9 cellular contexts compared by ENCODE assay signal in genomic region chr1:37478890-37479254, GRCh38. TPM values are rescaled to one million over a fixed set of nuclear protein-coding genes. Genes with fewer than 3 reads are reported as not detected.
DNase-seq lines count a peak whose midpoint lies in the region; ATAC-seq lines count a peak whose summit lies in the region.
"Had no signal": no experiment of that assay in that cellular context is flagged by ENCODE, and none has a peak within 500 bp of the region (broad histone marks: within the 10 kb centered on the region; RNA-seq: fewer than 3 reads in every experiment).

No MANE protein-coding gene starts in this region.

- peaks cover 24 to 58% of the 10 kb centered on the region in 2 donors for H3K36me3 ChIP-seq in esophagus (ENCODE audit: control insufficient read depth in 2 of 2, insufficient read depth in 2 of 2, low read length in 1 of 2)

- peak overlapping the region; percentile 33 to 70 for H3K4me3 ChIP-seq in esophagus (ENCODE audit: low read depth in 1 of 2, low read length in 2 of 2)
- H3K4me3 ChIP-seq in skeletal muscle cell (ENCODE audit: low read depth, low read length) = peak overlapping the region; percentile 35

- 17 to 23% methylated on average over 3 of the region's 3 CpGs for WGBS in esophagus, 2 donors

- H3K27me3 ChIP-seq in esophagus (ENCODE audit: control insufficient read depth in 1 of 2, insufficient read depth in 2 of 2, low read length in 2 of 2) = no peaks in the 10 kb centered on the region

- peaks cover 18 to 40% of the 10 kb centered on the region in 2 donors for H3K4me1 ChIP-seq in esophagus (ENCODE audit: control insufficient read depth in 2 of 2, insufficient read depth in 2 of 2, low read length in 1 of 2)

- DNase-seq in DMS53 (lab: John Stamatoyannopoulos, UW) (peak; percentile 47), DMS53 treated with DMSO at 0.1 percent for 48 hours (lab: John Stamatoyannopoulos, UW; ENCODE audit: unreplicated experiment) (no peak), T-helper 9 cell (peak; percentile 26), skeletal muscle cell (ENCODE audit: low read depth) (no peak)

- H3K9me3 ChIP-seq in esophagus (ENCODE audit: control insufficient read depth in 2 of 2, insufficient read depth in 1 of 2, low read depth in 1 of 2, low read length in 1 of 2) = no peaks in the 10 kb centered on the region

- H3K27ac ChIP-seq in esophagus (ENCODE audit: low read depth in 2 of 2, low read length in 1 of 2) = peak overlapping the region; percentile 92 to 98
- H3K27ac ChIP-seq: 22Rv1 had no signal

- ATAC-seq in HG03280 (IDR thresholded peaks at IDR 0.05; ENCODE audit: unreplicated experiment) (no peak), HG02885 (IDR thresholded peaks at IDR 0.05; ENCODE audit: poor library complexity, unreplicated experiment) (no peak), HG03571 (IDR thresholded peaks at IDR 0.05; ENCODE audit: unreplicated experiment) (no peak)

RNA-seq across cellular contexts. Expression of gene ZC3H12A, which starts 4.5 kb away (rescaled TPM):
- 10 to 100 TPM; 17.6 to 25.3 TPM for polyA plus RNA-seq in esophagus

RNA-seq across cellular contexts. Expression of gene MEAF6, which starts 35.7 kb away (rescaled TPM):
- 10 to 100 TPM; 28.8 to 33.9 TPM for polyA plus RNA-seq in esophagus

Comparison
In these comparisons a context has a peak if more than half of its experiments do, and no peak if none do; other contexts are left out.
1. DNase-seq: peak in DMS53 (single experiment) and T-helper 9 cell (single experiment); none in DMS53 treated with DMSO at 0.1 percent for 48 hours (single experiment) and skeletal muscle cell (single experiment).